1 cellular context compared by ENCODE assay signal in genomic region chr16:85125570-85126382, GRCh38.
TF ChIP-seq lines count a peak whose summit lies in the region.

No MANE protein-coding gene starts in this region.

TF ChIP-seq in HepG2, 621 proteins besides CTCF, POLR2A, EP300 and RAD21 (continued from another document):
- TF ChIP-seq, protein P1, sequence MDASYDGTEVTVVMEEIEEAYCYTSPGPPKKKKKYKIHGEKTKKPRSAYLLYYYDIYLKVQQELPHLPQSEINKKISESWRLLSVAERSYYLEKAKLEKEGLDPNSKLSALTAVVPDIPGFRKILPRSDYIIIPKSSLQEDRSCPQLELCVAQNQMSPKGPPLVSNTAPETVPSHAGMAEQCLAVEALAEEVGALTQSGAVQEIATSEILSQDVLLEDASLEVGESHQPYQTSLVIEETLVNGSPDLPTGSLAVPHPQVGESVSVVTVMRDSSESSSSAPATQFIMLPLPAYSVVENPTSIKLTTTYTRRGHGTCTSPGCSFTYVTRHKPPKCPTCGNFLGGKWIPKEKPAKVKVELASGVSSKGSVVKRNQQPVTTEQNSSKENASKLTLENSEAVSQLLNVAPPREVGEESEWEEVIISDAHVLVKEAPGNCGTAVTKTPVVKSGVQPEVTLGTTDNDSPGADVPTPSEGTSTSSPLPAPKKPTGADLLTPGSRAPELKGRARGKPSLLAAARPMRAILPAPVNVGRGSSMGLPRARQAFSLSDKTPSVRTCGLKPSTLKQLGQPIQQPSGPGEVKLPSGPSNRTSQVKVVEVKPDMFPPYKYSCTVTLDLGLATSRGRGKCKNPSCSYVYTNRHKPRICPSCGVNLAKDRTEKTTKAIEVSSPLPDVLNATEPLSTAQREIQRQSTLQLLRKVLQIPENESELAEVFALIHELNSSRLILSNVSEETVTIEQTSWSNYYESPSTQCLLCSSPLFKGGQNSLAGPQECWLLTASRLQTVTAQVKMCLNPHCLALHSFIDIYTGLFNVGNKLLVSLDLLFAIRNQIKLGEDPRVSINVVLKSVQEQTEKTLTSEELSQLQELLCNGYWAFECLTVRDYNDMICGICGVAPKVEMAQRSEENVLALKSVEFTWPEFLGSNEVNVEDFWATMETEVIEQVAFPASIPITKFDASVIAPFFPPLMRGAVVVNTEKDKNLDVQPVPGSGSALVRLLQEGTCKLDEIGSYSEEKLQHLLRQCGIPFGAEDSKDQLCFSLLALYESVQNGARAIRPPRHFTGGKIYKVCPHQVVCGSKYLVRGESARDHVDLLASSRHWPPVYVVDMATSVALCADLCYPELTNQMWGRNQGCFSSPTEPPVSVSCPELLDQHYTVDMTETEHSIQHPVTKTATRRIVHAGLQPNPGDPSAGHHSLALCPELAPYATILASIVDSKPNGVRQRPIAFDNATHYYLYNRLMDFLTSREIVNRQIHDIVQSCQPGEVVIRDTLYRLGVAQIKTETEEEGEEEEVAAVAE (CRISPR knock-in tag; IDR thresholded peaks at IDR 0.05; ENCODE audit: borderline replicate concordance), result no peak
- TF ChIP-seq ZFX (CRISPR knock-in tag; IDR thresholded peaks at IDR 0.05; ENCODE audit: low read depth) (peak; percentile 22; the same call in 1 of the 2 replicates), GABPA (IDR thresholded peaks at IDR 0.05; ENCODE audit: low read depth, low read length) (no peak), GABPA (CRISPR knock-in tag; IDR thresholded peaks at IDR 0.05; ENCODE audit: low read depth) (no peak), REST (IDR thresholded peaks at IDR 0.05; ENCODE audit: borderline replicate concordance in 1 of 2, low read depth in 1 of 2, low read length in 2 of 2) (no peak), ZNF329 (CRISPR knock-in tag; IDR thresholded peaks at IDR 0.05; ENCODE audit: low read depth) (no peak)
